ENCODE assay signal across 11 cellular contexts in genomic region chr10:48390933-48391845, GRCh38.
DNase-seq lines count a peak whose midpoint lies in the region; ATAC-seq and TF ChIP-seq lines count a peak whose summit lies in the region.
"Had no signal": no experiment of that assay in that cellular context is flagged by ENCODE, and none has a peak within 500 bp of the region (broad histone marks: within the 10 kb centered on the region; RNA-seq: fewer than 3 reads in every experiment).

No MANE protein-coding gene starts in this region.

- peak; percentile 79 for ATAC-seq in HG03354 (IDR thresholded peaks at IDR 0.05; ENCODE audit: poor library complexity, severe bottlenecking, unreplicated experiment)

- H3K4me3 ChIP-seq in stomach = no peak overlapping the region

- peaks cover 0 to 32% (median 18%) of the 10 kb centered on the region in 4 donors for H3K4me1 ChIP-seq in stomach

- DNase-seq in stimulated activated CD4-positive, alpha-beta T cell treated with anti-CD3 and anti-CD28 coated beads, Interleukin-15, amount 100 ng/mL, for 24 hours = peak; percentile 21
- no peak for DNase-seq in stimulated activated CD4-positive, alpha-beta T cell treated with anti-CD3 and anti-CD28 coated beads, Interleukin-12 subunit alpha, Interleukin-12 subunit beta, amount 100 ng/mL, for 4 hours
- DNase-seq in amniotic epithelial cell (ENCODE audit: low read depth) = peak; percentile 82
- DNase-seq in SHP77 (lab: John Stamatoyannopoulos, UW) = no peak
- no peak for DNase-seq in stomach
- no peak for DNase-seq in NCI-H1048 (lab: John Stamatoyannopoulos, UW)
- no peak for DNase-seq in T-helper 9 cell
- DNase-seq: caudate nucleus, DMS 273 treated with DMSO at 0.1 percent for 48 hours, NCI-H446 had no signal

- no peak for TF ChIP-seq EP300 in stomach (IDR thresholded peaks at IDR 0.05)

- H3K27me3 ChIP-seq in stomach = no peaks in the 10 kb centered on the region

- intact Hi-C loops in stomach (cut with DNase I; ENCODE audit: low total_unique reads) = no loop called here

- no peak for TF ChIP-seq POLR2A in stomach (IDR thresholded peaks at IDR 0.05)

- H3K36me3 ChIP-seq in stomach = no peaks in the 10 kb centered on the region

- no peak overlapping the region for H3K27ac ChIP-seq in stomach

- TF ChIP-seq CTCF in stomach (IDR thresholded peaks at IDR 0.05) = no peak

- 60 to 80% (median 72%) methylated on average over 3 to 4 of the region's 4 CpGs for WGBS in stomach, 5 donors

- no peaks in the 10 kb centered on the region for H3K9me3 ChIP-seq in stomach

Comparison
In these comparisons a context has a peak if more than half of its experiments do, and no peak if none do; other contexts are left out.
1. DNase-seq: peak in stimulated activated CD4-positive, alpha-beta T cell treated with anti-CD3 and anti-CD28 coated beads, Interleukin-15, amount 100 ng/mL, for 24 hours (single experiment) and amniotic epithelial cell (single experiment); none in stimulated activated CD4-positive, alpha-beta T cell treated with anti-CD3 and anti-CD28 coated beads, Interleukin-12 subunit alpha, Interleukin-12 subunit beta, amount 100 ng/mL, for 4 hours (single experiment), SHP77 (0 of 2), stomach (single experiment), NCI-H1048 (single experiment) and T-helper 9 cell (single experiment).